In the genomic region with DNA sequence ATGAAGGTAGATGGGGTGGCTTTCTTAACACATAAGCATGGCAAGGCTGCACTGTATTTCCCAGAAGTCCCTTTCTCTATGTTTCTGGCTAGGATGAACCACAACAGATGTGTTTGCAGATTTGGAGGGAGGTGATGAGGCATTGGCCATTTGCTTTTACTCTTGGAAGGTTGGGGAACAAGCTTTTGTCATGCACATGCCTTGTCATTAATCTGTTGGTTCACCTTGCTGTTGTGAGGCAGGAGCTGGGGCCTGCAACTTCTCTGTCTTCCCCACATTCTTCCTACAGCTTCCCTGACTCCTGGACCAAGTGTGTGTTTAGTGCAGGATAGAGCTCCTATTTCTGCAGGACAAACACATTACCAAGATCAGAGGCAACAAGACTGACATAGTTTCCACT, we compare ENCODE assay signal across 1 cellular context.
TF ChIP-seq lines count a peak whose summit lies in the region.

No MANE protein-coding gene starts in this region.

TF ChIP-seq in GM23338, 12 proteins besides CTCF, POLR2A, EP300 and RAD21 (continued from another document):
- TF ChIP-seq, protein P1, sequence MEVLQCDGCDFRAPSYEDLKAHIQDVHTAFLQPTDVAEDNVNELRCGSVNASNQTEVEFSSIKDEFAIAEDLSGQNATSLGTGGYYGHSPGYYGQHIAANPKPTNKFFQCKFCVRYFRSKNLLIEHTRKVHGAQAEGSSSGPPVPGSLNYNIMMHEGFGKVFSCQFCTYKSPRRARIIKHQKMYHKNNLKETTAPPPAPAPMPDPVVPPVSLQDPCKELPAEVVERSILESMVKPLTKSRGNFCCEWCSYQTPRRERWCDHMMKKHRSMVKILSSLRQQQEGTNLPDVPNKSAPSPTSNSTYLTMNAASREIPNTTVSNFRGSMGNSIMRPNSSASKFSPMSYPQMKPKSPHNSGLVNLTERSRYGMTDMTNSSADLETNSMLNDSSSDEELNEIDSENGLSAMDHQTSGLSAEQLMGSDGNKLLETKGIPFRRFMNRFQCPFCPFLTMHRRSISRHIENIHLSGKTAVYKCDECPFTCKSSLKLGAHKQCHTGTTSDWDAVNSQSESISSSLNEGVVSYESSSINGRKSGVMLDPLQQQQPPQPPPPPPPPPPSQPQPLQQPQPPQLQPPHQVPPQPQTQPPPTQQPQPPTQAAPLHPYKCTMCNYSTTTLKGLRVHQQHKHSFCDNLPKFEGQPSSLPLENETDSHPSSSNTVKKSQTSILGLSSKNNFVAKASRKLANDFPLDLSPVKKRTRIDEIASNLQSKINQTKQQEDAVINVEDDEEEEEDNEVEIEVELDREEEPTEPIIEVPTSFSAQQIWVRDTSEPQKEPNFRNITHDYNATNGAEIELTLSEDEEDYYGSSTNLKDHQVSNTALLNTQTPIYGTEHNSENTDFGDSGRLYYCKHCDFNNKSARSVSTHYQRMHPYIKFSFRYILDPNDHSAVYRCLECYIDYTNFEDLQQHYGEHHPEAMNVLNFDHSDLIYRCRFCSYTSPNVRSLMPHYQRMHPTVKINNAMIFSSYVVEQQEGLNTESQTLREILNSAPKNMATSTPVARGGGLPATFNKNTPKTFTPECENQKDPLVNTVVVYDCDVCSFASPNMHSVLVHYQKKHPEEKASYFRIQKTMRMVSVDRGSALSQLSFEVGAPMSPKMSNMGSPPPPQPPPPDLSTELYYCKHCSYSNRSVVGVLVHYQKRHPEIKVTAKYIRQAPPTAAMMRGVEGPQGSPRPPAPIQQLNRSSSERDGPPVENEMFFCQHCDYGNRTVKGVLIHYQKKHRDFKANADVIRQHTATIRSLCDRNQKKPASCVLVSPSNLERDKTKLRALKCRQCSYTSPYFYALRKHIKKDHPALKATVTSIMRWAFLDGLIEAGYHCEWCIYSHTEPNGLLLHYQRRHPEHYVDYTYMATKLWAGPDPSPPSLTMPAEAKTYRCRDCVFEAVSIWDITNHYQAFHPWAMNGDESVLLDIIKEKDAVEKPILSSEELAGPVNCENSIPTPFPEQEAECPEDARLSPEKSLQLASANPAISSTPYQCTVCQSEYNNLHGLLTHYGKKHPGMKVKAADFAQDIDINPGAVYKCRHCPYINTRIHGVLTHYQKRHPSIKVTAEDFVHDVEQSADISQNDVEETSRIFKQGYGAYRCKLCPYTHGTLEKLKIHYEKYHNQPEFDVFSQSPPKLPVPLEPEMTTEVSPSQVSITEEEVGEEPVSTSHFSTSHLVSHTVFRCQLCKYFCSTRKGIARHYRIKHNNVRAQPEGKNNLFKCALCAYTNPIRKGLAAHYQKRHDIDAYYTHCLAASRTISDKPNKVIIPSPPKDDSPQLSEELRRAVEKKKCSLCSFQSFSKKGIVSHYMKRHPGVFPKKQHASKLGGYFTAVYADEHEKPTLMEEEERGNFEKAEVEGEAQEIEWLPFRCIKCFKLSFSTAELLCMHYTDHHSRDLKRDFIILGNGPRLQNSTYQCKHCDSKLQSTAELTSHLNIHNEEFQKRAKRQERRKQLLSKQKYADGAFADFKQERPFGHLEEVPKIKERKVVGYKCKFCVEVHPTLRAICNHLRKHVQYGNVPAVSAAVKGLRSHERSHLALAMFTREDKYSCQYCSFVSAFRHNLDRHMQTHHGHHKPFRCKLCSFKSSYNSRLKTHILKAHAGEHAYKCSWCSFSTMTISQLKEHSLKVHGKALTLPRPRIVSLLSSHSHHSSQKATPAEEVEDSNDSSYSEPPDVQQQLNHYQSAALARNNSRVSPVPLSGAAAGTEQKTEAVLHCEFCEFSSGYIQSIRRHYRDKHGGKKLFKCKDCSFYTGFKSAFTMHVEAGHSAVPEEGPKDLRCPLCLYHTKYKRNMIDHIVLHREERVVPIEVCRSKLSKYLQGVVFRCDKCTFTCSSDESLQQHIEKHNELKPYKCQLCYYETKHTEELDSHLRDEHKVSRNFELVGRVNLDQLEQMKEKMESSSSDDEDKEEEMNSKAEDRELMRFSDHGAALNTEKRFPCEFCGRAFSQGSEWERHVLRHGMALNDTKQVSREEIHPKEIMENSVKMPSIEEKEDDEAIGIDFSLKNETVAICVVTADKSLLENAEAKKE (CRISPR knock-in tag; IDR thresholded peaks at IDR 0.05) = no peak
- TF ChIP-seq CREB1 (CRISPR knock-in tag; IDR thresholded peaks at IDR 0.05; ENCODE audit: low read depth) = no peak
TF ChIP-seq in GM23338: peak in this region for 0.
